In the genomic region with DNA sequence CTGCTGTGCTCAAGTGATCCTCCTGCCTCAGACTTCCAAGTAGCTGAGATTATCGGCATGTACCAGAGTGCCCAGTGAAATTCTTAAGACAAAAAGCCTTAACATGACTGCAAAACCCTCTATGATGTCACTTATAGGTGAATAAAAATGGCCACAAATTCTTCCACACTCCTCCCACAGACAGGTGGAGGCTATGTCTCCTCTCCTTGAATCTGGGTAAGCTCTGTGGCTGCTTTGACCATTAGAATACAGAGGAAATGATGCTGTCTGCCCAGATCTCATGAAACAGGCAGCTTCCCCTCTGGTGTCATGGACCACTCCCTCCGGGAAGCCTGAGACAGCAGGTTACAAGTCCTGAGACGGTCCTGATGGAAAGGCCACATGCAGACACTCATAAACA, we compare ENCODE assay signal across 12 cellular contexts.
DNase-seq lines count a peak whose midpoint lies in the region; ATAC-seq and TF ChIP-seq lines count a peak whose summit lies in the region.
"Had no signal": no experiment of that assay in that cellular context is flagged by ENCODE, and none has a peak within 500 bp of the region (broad histone marks: within the 10 kb centered on the region; RNA-seq: fewer than 3 reads in every experiment).

No MANE protein-coding gene starts in this region.

- H4K20me1 ChIP-seq in DOHH2 (ENCODE audit: control insufficient read depth, insufficient read depth, low read depth, low read length) = no peaks in the 10 kb centered on the region
- no peaks in the 10 kb centered on the region for H4K20me1 ChIP-seq in neural progenitor cell (ENCODE audit: low read depth)

- H3K4me3 Mint-ChIP-seq in endodermal cell (no peak overlapping the region), neural progenitor cell (no peak overlapping the region)

- H3K79me2 ChIP-seq in DOHH2 (ENCODE audit: control insufficient read depth, low read length) = no peaks in the 10 kb centered on the region
- no peaks in the 10 kb centered on the region for H3K79me2 ChIP-seq in neural progenitor cell (ENCODE audit: low read depth)

- H3K36me3 ChIP-seq in DOHH2 (ENCODE audit: control insufficient read depth, low read length) = peaks cover 4% of the 10 kb centered on the region; the same call in 1 of the 2 replicates
- peaks cover 6% of the 10 kb centered on the region for H3K36me3 ChIP-seq in endodermal cell (ENCODE audit: control insufficient read depth, insufficient read depth, low read length)
- no peaks in the 10 kb centered on the region for H3K36me3 ChIP-seq in neural progenitor cell

- H3K4me3 ChIP-seq in DOHH2 (ENCODE audit: low read length) (peak overlapping the region; percentile 53), endodermal cell (ENCODE audit: low read length) (no peak overlapping the region), neural progenitor cell (no peak overlapping the region)
- H3K4me3 ChIP-seq: coronary artery had no signal

- H3F3A ChIP-seq in DOHH2 (ENCODE audit: control insufficient read depth, insufficient read depth) (peaks cover 13% of the 10 kb centered on the region), neural progenitor cell (ENCODE audit: low read depth) (peaks cover 29% of the 10 kb centered on the region)

- DNase-seq in MV-4-11 (lab: John Stamatoyannopoulos, UW) = peak; percentile 20
- peak; percentile 44 for DNase-seq in endodermal cell
- DNase-seq in neural progenitor cell (ENCODE audit: low spot score) = no peak
- DNase-seq in effector CD8-positive, alpha-beta T cell (lab: John Stamatoyannopoulos, UW) = no peak
- DNase-seq in NCI-H1092 (lab: John Stamatoyannopoulos, UW) = no peak
- DNase-seq: activated CD8-positive, alpha-beta memory T cell treated with anti-CD3 and anti-CD28 coated beads, Interleukin-2, amount 50 U/mL, for 4 hours; Calu3; NCI-H2227 treated with DMSO at 0.1 percent for 48 hours had no signal

- H3K27ac ChIP-seq in DOHH2 (ENCODE audit: low read depth, low read length) = peak overlapping the region; percentile 93
- H3K27ac ChIP-seq in endodermal cell (ENCODE audit: low read depth, low read length) = no peak overlapping the region
- H3K27ac ChIP-seq in neural progenitor cell = no peak overlapping the region

- peaks cover 61% of the 10 kb centered on the region for H3K4me1 ChIP-seq in DOHH2 (ENCODE audit: control insufficient read depth, low read length)
- H3K4me1 ChIP-seq in endodermal cell (ENCODE audit: control insufficient read depth, insufficient read depth, low read length) = peaks cover 6% of the 10 kb centered on the region
- H3K4me1 ChIP-seq in neural progenitor cell = peaks cover 17% of the 10 kb centered on the region

- H3K9ac ChIP-seq in endodermal cell (ENCODE audit: extremely low read depth, low read length, poor library complexity, severe bottlenecking) = no peak overlapping the region
- H3K9ac ChIP-seq in neural progenitor cell = no peak overlapping the region

- H3K4me2 ChIP-seq in DOHH2 (ENCODE audit: low read length) (peak overlapping the region; percentile 67), neural progenitor cell (no peak overlapping the region)

- H3K4me1 Mint-ChIP-seq in endodermal cell = peaks cover 39% of the 10 kb centered on the region
- peaks cover 33% of the 10 kb centered on the region for H3K4me1 Mint-ChIP-seq in neural progenitor cell

- H3K9me2 ChIP-seq in DOHH2 (replicated peaks; ENCODE audit: control insufficient read depth, low read length) = no peaks in the 10 kb centered on the region

- H3K27me3 ChIP-seq in DOHH2 (ENCODE audit: control insufficient read depth, low read length) (no peaks in the 10 kb centered on the region), endodermal cell (ENCODE audit: control insufficient read depth, insufficient read depth, low read length, poor library complexity, severe bottlenecking) (no peaks in the 10 kb centered on the region), neural progenitor cell (no peaks in the 10 kb centered on the region)

- H2AFZ ChIP-seq in neural progenitor cell (replicated peaks) = no peak overlapping the region

- WGBS in endodermal cell (ENCODE audit: insufficient coverage in 1 of 2, insufficient read length in 1 of 2), 2 experiments = 91 to 94% methylated on average over 2 to 3 of the region's 3 CpGs

- H3K27me3 Mint-ChIP-seq in endodermal cell (ENCODE audit: insufficient read depth) = no peaks in the 10 kb centered on the region
- peaks cover 4% of the 10 kb centered on the region for H3K27me3 Mint-ChIP-seq in neural progenitor cell (ENCODE audit: insufficient read depth, low read depth)

- no peaks in the 10 kb centered on the region for H3K9me3 ChIP-seq in DOHH2 (ENCODE audit: control insufficient read depth, insufficient read depth, low read length)
- H3K9me3 ChIP-seq in endodermal cell (ENCODE audit: control insufficient read depth, low read length) = peaks cover 20% of the 10 kb centered on the region
- H3K9me3 ChIP-seq in neural progenitor cell (ENCODE audit: low read depth) = no peaks in the 10 kb centered on the region

- H3K27ac Mint-ChIP-seq in endodermal cell (no peak overlapping the region), neural progenitor cell (peak overlapping the region; percentile 17)

- H3K36me3 Mint-ChIP-seq in endodermal cell (ENCODE audit: low read depth) (no peaks in the 10 kb centered on the region), neural progenitor cell (peaks cover 10% of the 10 kb centered on the region)

- H3K9me3 Mint-ChIP-seq in endodermal cell (no peaks in the 10 kb centered on the region), neural progenitor cell (peaks cover 24% of the 10 kb centered on the region)

- TF ChIP-seq CTCF in DOHH2 (IDR thresholded peaks at IDR 0.05; ENCODE audit: low read depth, low read length, poor library complexity, severe bottlenecking) (no peak), endodermal cell (conservative IDR thresholded peaks at IDR 0.05) (no peak), neural progenitor cell (IDR thresholded peaks at IDR 0.05) (no peak)

- no peak for ATAC-seq in HG03175 (IDR thresholded peaks at IDR 0.05; ENCODE audit: unreplicated experiment)
- no peak for ATAC-seq in esophagus mucosa

Comparison
In these comparisons a context has a peak if more than half of its experiments do, and no peak if none do; other contexts are left out.
1. DNase-seq: peak in MV-4-11 (single experiment) and endodermal cell (single experiment); none in neural progenitor cell (single experiment), effector CD8-positive, alpha-beta T cell (single experiment) and NCI-H1092 (single experiment).